8 cellular contexts compared by ENCODE assay signal in genomic region chr18:61582205-61582710, GRCh38.
DNase-seq lines count a peak whose midpoint lies in the region; ATAC-seq and TF ChIP-seq lines count a peak whose summit lies in the region.

No MANE protein-coding gene starts in this region.

- no peaks in the 10 kb centered on the region for H3K36me3 Mint-ChIP-seq in MCF 10A (ENCODE audit: insufficient read depth, unreplicated experiment)
- H3K36me3 Mint-ChIP-seq in activated naive CD4-positive, alpha-beta T cell treated with anti-CD3 and anti-CD28 coated beads, Interleukin-2, amount 50 U/mL, for 72 hours = no peaks in the 10 kb centered on the region
- H3K36me3 Mint-ChIP-seq in activated CD4-positive, alpha-beta T cell treated with anti-CD3 and anti-CD28 coated beads for 36 hours (ENCODE audit: low read depth) = no peaks in the 10 kb centered on the region

- H3K36me3 ChIP-seq in suprapubic skin = no peaks in the 10 kb centered on the region

- H3K27ac ChIP-seq in suprapubic skin = peak overlapping the region; percentile 69

- H3K27me3 ChIP-seq in suprapubic skin = peaks cover 3% of the 10 kb centered on the region

- no TSS peak for BruUV-seq in MCF 10A (replicated peaks; lab: Mats Ljungman, UMichigan)

- H3K4me3 ChIP-seq in suprapubic skin = peak overlapping the region; percentile 43

- no peaks in the 10 kb centered on the region for H3K9me3 ChIP-seq in suprapubic skin

- peaks cover 17% of the 10 kb centered on the region for H3K4me1 ChIP-seq in suprapubic skin

- no peaks in the 10 kb centered on the region for H3K27me3 Mint-ChIP-seq in MCF 10A (ENCODE audit: insufficient read depth, unreplicated experiment)
- H3K27me3 Mint-ChIP-seq in activated CD4-positive, alpha-beta T cell treated with anti-CD3 and anti-CD28 coated beads for 36 hours = peaks cover 28% of the 10 kb centered on the region

- intact Hi-C loops in MCF 10A (cut with micrococcal nuclease) (loop anchor here (1.0 to 5.0 kb wide), 3 partner anchors 47 to 549 kb away; partner anchors contain the start of gene RNF152), left colon (cut with DNase I, micrococcal nuclease) (loop anchor here in 1 of 2 donors (5.0 kb wide), 1 partner anchor 550 kb away; no protein-coding TSS in a partner anchor)
- intact Hi-C loops in activated CD4-positive, alpha-beta T cell treated with anti-CD3 and anti-CD28 coated beads for 36 hours (cut with DNase I, micrococcal nuclease) = loop anchor here in 1 of 2 experiments (1.0 to 5.0 kb wide), 3 partner anchors 310 to 549 kb away; partner anchors contain the start of gene RNF152

- TF ChIP-seq POLR2A in suprapubic skin (IDR thresholded peaks at IDR 0.05) = no peak

- H3K9me3 Mint-ChIP-seq in MCF 10A (ENCODE audit: unreplicated experiment) = no peaks in the 10 kb centered on the region
- H3K9me3 Mint-ChIP-seq in activated naive CD4-positive, alpha-beta T cell treated with anti-CD3 and anti-CD28 coated beads, Interleukin-2, amount 50 U/mL, for 72 hours = no peaks in the 10 kb centered on the region
- no peaks in the 10 kb centered on the region for H3K9me3 Mint-ChIP-seq in activated CD4-positive, alpha-beta T cell treated with anti-CD3 and anti-CD28 coated beads for 36 hours (ENCODE audit: low read depth)

- ATAC-seq in HG02642 (IDR thresholded peaks at IDR 0.05; ENCODE audit: poor library complexity, unreplicated experiment) = peak; percentile 7
- ATAC-seq in left colon = peak; percentile 56
- no peak for ATAC-seq in activated naive CD4-positive, alpha-beta T cell treated with anti-CD3 and anti-CD28 coated beads, Interleukin-2, amount 50 U/mL, for 72 hours
- ATAC-seq in activated CD4-positive, alpha-beta T cell treated with anti-CD3 and anti-CD28 coated beads for 36 hours = no peak

- peaks cover 25% of the 10 kb centered on the region for H3K4me1 Mint-ChIP-seq in MCF 10A (ENCODE audit: insufficient read depth, unreplicated experiment)
- peaks cover 6% of the 10 kb centered on the region for H3K4me1 Mint-ChIP-seq in activated CD4-positive, alpha-beta T cell treated with anti-CD3 and anti-CD28 coated beads for 36 hours

- WGBS in suprapubic skin = 10% methylated on average over 15 of the region's 15 CpGs

- CTCF ChIA-PET in MCF 10A (lab: Yijun Ruan, JAX) = interaction anchor here (0.6 to 5.8 kb wide), 58 partner anchors 8 to 820 kb away, joined by 3 to 59 read pairs (median 4); partner anchors contain the start of gene RNF152
- CTCF ChIA-PET in activated CD4-positive, alpha-beta T cell treated with anti-CD3 and anti-CD28 coated beads for 36 hours (lab: Charles Lee) = interaction anchor here (0.6 to 2.2 kb wide), 10 partner anchors 9 to 551 kb away, joined by 3 to 11 read pairs (median 3); no protein-coding TSS in a partner anchor

- no peak for TF ChIP-seq EP300 in suprapubic skin (IDR thresholded peaks at IDR 0.05)

- no peak for DNase-seq in MCF 10A (ENCODE audit: unreplicated experiment)
- DNase-seq in left colon = no peak
- no peak for DNase-seq in suprapubic skin (ENCODE audit: low spot score in 2 of 2)
- no peak for DNase-seq in activated naive CD4-positive, alpha-beta T cell treated with anti-CD3 and anti-CD28 coated beads, Interleukin-2, amount 50 U/mL, for 72 hours (ENCODE audit: low spot score in 2 of 2)
- no peak for DNase-seq in HPDE6-E6E7 (ENCODE audit: extremely low spot score)
- no peak for DNase-seq in activated CD4-positive, alpha-beta T cell treated with anti-CD3 and anti-CD28 coated beads for 36 hours
- DNase-seq in EL = no peak

- POLR2A ChIA-PET in MCF 10A (lab: Yijun Ruan, JAX) = interaction anchor here (0.7 to 2.7 kb wide), 5 partner anchors 308 to 370 kb away, joined by 3 to 9 read pairs (median 4); no protein-coding TSS in a partner anchor
- POLR2A ChIA-PET in activated CD4-positive, alpha-beta T cell treated with anti-CD3 and anti-CD28 coated beads for 36 hours (lab: Charles Lee) = no interaction called here

- no peak for TF ChIP-seq CTCF in MCF 10A (IDR thresholded peaks at IDR 0.05; ENCODE audit: unreplicated experiment)
- TF ChIP-seq CTCF in suprapubic skin (IDR thresholded peaks at IDR 0.05) = no peak

- H3K4me3 Mint-ChIP-seq in MCF 10A (ENCODE audit: unreplicated experiment) = peak overlapping the region; percentile 40
- H3K4me3 Mint-ChIP-seq in activated CD4-positive, alpha-beta T cell treated with anti-CD3 and anti-CD28 coated beads for 36 hours = no peak overlapping the region

- no peak overlapping the region for H3K27ac Mint-ChIP-seq in MCF 10A (ENCODE audit: low read depth, unreplicated experiment)
- H3K27ac Mint-ChIP-seq in activated naive CD4-positive, alpha-beta T cell treated with anti-CD3 and anti-CD28 coated beads, Interleukin-2, amount 50 U/mL, for 72 hours = no peak overlapping the region
- H3K27ac Mint-ChIP-seq in activated CD4-positive, alpha-beta T cell treated with anti-CD3 and anti-CD28 coated beads for 36 hours = no peak overlapping the region

Comparison
In these comparisons a context has a peak if more than half of its experiments do, and no peak if none do; other contexts are left out.
1. ATAC-seq: peak in HG02642 (single experiment) and left colon (single experiment); none in activated naive CD4-positive, alpha-beta T cell treated with anti-CD3 and anti-CD28 coated beads, Interleukin-2, amount 50 U/mL, for 72 hours (0 of 2) and activated CD4-positive, alpha-beta T cell treated with anti-CD3 and anti-CD28 coated beads for 36 hours (single experiment).